Comparison of ENCODE assay signal across 7 cellular contexts in the genomic region with DNA sequence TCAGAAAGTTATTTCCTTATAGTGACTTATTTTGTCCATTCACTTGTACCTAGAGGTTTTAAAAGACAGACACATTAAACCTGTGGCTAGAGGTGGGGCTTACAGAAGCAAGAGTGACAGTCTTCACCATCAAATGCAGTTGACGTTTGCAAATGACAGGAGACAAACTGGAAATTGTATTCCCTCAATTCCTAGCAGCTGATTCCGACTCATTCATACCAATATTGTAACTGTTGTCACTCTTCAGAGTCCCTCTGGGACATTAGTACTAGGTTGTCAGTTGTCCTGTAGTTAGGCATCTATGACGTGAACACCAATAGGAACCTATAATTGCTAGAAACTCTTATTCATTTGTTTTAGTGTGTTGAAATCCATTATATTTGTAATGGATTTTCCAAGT.
"Had no signal": no experiment of that assay in that cellular context is flagged by ENCODE, and none has a peak within 500 bp of the region (broad histone marks: within the 10 kb centered on the region; RNA-seq: fewer than 3 reads in every experiment).

No MANE protein-coding gene starts in this region.

- H3K27ac ChIP-seq: HL-60 had no signal

- H3K36me3 Mint-ChIP-seq: IgD-negative memory B cell had no signal

- H3K27ac Mint-ChIP-seq: IgD-negative memory B cell had no signal

- H3K27me3 Mint-ChIP-seq: IgD-negative memory B cell had no signal

- ATAC-seq: K562 had no signal

- DNase-seq: IMR-90, KBM-7, KG1 had no signal

- H3K4me3 Mint-ChIP-seq: IgD-negative memory B cell had no signal

- H3K4me1 Mint-ChIP-seq: IgD-negative memory B cell had no signal

- H3K4me3 ChIP-seq: K562 had no signal

- FAIRE-seq: HTR-8/SVneo, K562 had no signal
